25 cellular contexts compared by ENCODE assay signal in the genomic region with DNA sequence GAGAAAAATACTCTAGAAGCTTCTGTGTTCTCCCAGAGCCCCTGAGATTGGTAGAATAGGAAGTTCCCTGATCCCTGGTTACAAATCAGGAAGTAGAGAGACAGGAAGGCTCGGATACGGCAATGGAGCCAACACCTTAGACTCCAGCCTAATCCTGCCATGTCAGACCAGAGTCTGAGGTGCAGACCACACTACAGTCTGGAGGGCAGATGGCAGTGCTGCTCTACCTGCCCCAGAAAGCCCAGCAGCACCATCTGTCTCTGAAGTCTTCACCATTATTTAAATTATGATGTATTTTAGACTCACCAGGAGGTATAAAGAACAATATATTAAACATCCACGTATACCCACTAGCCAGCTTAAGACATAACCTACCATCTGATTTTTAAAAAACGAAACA.
A peak's percentile ranks its signal among the peaks of the same experiment; 100 is the strongest.
DNase-seq lines count a peak whose midpoint lies in the region; ATAC-seq and TF ChIP-seq lines count a peak whose summit lies in the region.
"Had no signal": no experiment of that assay in that cellular context is flagged by ENCODE, and none has a peak within 500 bp of the region (broad histone marks: within the 10 kb centered on the region; RNA-seq: fewer than 3 reads in every experiment).

No MANE protein-coding gene starts in this region.

- no peaks in the 10 kb centered on the region for H3K9me2 ChIP-seq in SK-N-SH

- H3K9me3 Mint-ChIP-seq in endodermal cell (no peaks in the 10 kb centered on the region), nephron (no peaks in the 10 kb centered on the region)
- no peaks in the 10 kb centered on the region for H3K9me3 Mint-ChIP-seq in T-helper 2 cell treated with Interferon-gamma antibody and Interleukin-4, amounts not matched to agents 5 μg/mL and 100 μg/mL, for 36 hours
- H3K9me3 Mint-ChIP-seq: activated naive CD8-positive, alpha-beta T cell treated with anti-CD3 and anti-CD28 coated beads, Interleukin-2, amount 50 U/mL, for 24 hours; natural killer cell treated with Interleukin-12 subunit alpha and Interleukin-12 subunit beta and Interleukin-15 and Interleukin-18, amount 100 ng/mL, for 72 hours; stimulated activated effector memory CD8-positive, alpha-beta T cell treated with anti-CD3 and anti-CD28 coated beads, Interleukin-12 subunit alpha, Interleukin-12 subunit beta, amount 100 ng/mL, for 72 hours had no signal

- H3K9ac ChIP-seq in SK-N-SH (no peak overlapping the region), endodermal cell (ENCODE audit: extremely low read depth, low read length, poor library complexity, severe bottlenecking) (no peak overlapping the region)

- H2AFZ ChIP-seq in SK-N-SH (ENCODE audit: low read depth) = no peak overlapping the region

- H3K4me3 Mint-ChIP-seq in endodermal cell (no peak overlapping the region), nephron (no peak overlapping the region)
- H3K4me3 Mint-ChIP-seq in T-helper 2 cell treated with Interferon-gamma antibody and Interleukin-4, amounts not matched to agents 5 μg/mL and 100 μg/mL, for 36 hours = no peak overlapping the region
- H3K4me3 Mint-ChIP-seq: activated naive CD8-positive, alpha-beta T cell treated with anti-CD3 and anti-CD28 coated beads, Interleukin-2, amount 50 U/mL, for 24 hours; natural killer cell treated with Interleukin-12 subunit alpha and Interleukin-12 subunit beta and Interleukin-15 and Interleukin-18, amount 100 ng/mL, for 72 hours; stimulated activated effector memory CD8-positive, alpha-beta T cell treated with anti-CD3 and anti-CD28 coated beads, Interleukin-12 subunit alpha, Interleukin-12 subunit beta, amount 100 ng/mL, for 72 hours had no signal

- POLR2A ChIA-PET in SK-N-SH (lab: Yijun Ruan, JAX) = no interaction called here

- no peaks in the 10 kb centered on the region for H3K9me3 ChIP-seq in SK-N-SH
- H3K9me3 ChIP-seq in endodermal cell (ENCODE audit: control insufficient read depth, low read length) = no peaks in the 10 kb centered on the region
- H3K9me3 ChIP-seq: Peyer's patch, upper lobe of left lung had no signal

- no peaks in the 10 kb centered on the region for H3F3A ChIP-seq in SK-N-SH (replicated peaks; ENCODE audit: insufficient read depth)

- DNase-seq in SK-N-SH (no peak), NCI-H69 (lab: John Stamatoyannopoulos, UW) (peak; percentile 48), endodermal cell (no peak), NCI-H2227 (lab: John Stamatoyannopoulos, UW; ENCODE audit: unreplicated experiment) (no peak)
- no peak for DNase-seq in T-helper 2 cell treated with Interferon-gamma antibody and Interleukin-4, amounts not matched to agents 5 μg/mL and 100 μg/mL, for 36 hours (ENCODE audit: low spot score)
- no peak for DNase-seq in activated CD4-positive, alpha-beta T cell treated with anti-CD3 and anti-CD28 coated beads for 1 hour
- DNase-seq: activated CD4-positive, alpha-beta T cell treated with anti-CD3 and anti-CD28 coated beads for 48 hours; activated gamma-delta T cell; activated naive CD8-positive, alpha-beta T cell treated with anti-CD3 and anti-CD28 coated beads, Interleukin-2, amount 50 U/mL, for 24 hours; activated T-cell treated with anti-CD3 and anti-CD28 coated beads, Interleukin-2, amount 50 U/mL, for 1 hour; IMR-90; mammary epithelial cell; NCI-H1048; NCI-H187; NCI-H526 treated with DMSO at 0.1 percent for 48 hours; Peyer's patch; SIG-M5; SW 1271; T-helper 9 cell; upper lobe of left lung had no signal

- H3K27me3 ChIP-seq in SK-N-SH (ENCODE audit: insufficient read depth) (no peaks in the 10 kb centered on the region), endodermal cell (ENCODE audit: control insufficient read depth, insufficient read depth, low read length, poor library complexity, severe bottlenecking) (no peaks in the 10 kb centered on the region)
- H3K27me3 ChIP-seq: Peyer's patch, upper lobe of left lung had no signal

- TF ChIP-seq EP300 in SK-N-SH (IDR thresholded peaks at IDR 0.05; ENCODE audit: borderline replicate concordance in 1 of 2, low read depth in 1 of 2, low read length in 1 of 2) = no peak

- H3K4me2 ChIP-seq in SK-N-SH = no peak overlapping the region

- ATAC-seq in SK-N-SH treated with all-trans-retinoic acid at 6 μM for 48 hours = no peak
- ATAC-seq: natural killer cell treated with Interleukin-12 subunit alpha and Interleukin-12 subunit beta and Interleukin-15 and Interleukin-18, amount 100 ng/mL, for 72 hours; stimulated activated effector memory CD8-positive, alpha-beta T cell treated with anti-CD3 and anti-CD28 coated beads, Interleukin-12 subunit alpha, Interleukin-12 subunit beta, amount 100 ng/mL, for 72 hours had no signal

- TF ChIP-seq RAD21 in SK-N-SH (IDR thresholded peaks at IDR 0.05; ENCODE audit: low read length) = peak; percentile 47

- H3K27ac Mint-ChIP-seq in endodermal cell (no peak overlapping the region), nephron (peak overlapping the region; percentile 1 to 93 (median 55))
- no peak overlapping the region for H3K27ac Mint-ChIP-seq in T-helper 2 cell treated with Interferon-gamma antibody and Interleukin-4, amounts not matched to agents 5 μg/mL and 100 μg/mL, for 36 hours
- H3K27ac Mint-ChIP-seq: activated naive CD8-positive, alpha-beta T cell treated with anti-CD3 and anti-CD28 coated beads, Interleukin-2, amount 50 U/mL, for 24 hours; stimulated activated effector memory CD8-positive, alpha-beta T cell treated with anti-CD3 and anti-CD28 coated beads, Interleukin-12 subunit alpha, Interleukin-12 subunit beta, amount 100 ng/mL, for 72 hours had no signal

- H3K36me3 Mint-ChIP-seq in endodermal cell (ENCODE audit: low read depth) (peaks cover 45% of the 10 kb centered on the region), nephron (ENCODE audit: low read depth) (peaks cover 79% of the 10 kb centered on the region)
- peaks cover 33% of the 10 kb centered on the region for H3K36me3 Mint-ChIP-seq in T-helper 2 cell treated with Interferon-gamma antibody and Interleukin-4, amounts not matched to agents 5 μg/mL and 100 μg/mL, for 36 hours (ENCODE audit: low read depth)

- no peaks in the 10 kb centered on the region for H4K20me1 ChIP-seq in SK-N-SH (ENCODE audit: insufficient read depth)

- TF ChIP-seq CTCF in SK-N-SH (IDR thresholded peaks at IDR 0.05) = no peak
- TF ChIP-seq CTCF in endodermal cell (conservative IDR thresholded peaks at IDR 0.05) = peak; percentile 42
- no peak for TF ChIP-seq CTCF in nephron (IDR thresholded peaks at IDR 0.05; ENCODE audit: unreplicated experiment in 3 of 3)

- no peaks in the 10 kb centered on the region for H3K79me2 ChIP-seq in SK-N-SH (ENCODE audit: insufficient read depth)

- WGBS in SK-N-SH (ENCODE audit: low lambda C conversion rate) = 91% methylated on average over 4 of the region's 4 CpGs
- WGBS in endodermal cell (ENCODE audit: insufficient coverage in 1 of 2, insufficient read length in 1 of 2), 2 experiments = 92 to 96% methylated on average over 2 to 3 of the region's 4 CpGs

- H3K27me3 Mint-ChIP-seq in endodermal cell (ENCODE audit: insufficient read depth) = no peaks in the 10 kb centered on the region
- H3K27me3 Mint-ChIP-seq in nephron (ENCODE audit: low read depth) = no peaks in the 10 kb centered on the region
- H3K27me3 Mint-ChIP-seq in T-helper 2 cell treated with Interferon-gamma antibody and Interleukin-4, amounts not matched to agents 5 μg/mL and 100 μg/mL, for 36 hours (ENCODE audit: low read depth) = no peaks in the 10 kb centered on the region
- H3K27me3 Mint-ChIP-seq: activated naive CD8-positive, alpha-beta T cell treated with anti-CD3 and anti-CD28 coated beads, Interleukin-2, amount 50 U/mL, for 24 hours; natural killer cell treated with Interleukin-12 subunit alpha and Interleukin-12 subunit beta and Interleukin-15 and Interleukin-18, amount 100 ng/mL, for 72 hours had no signal

- H3K36me3 ChIP-seq in SK-N-SH (replicated peaks in 1 of 2; ENCODE audit: control insufficient read depth in 1 of 2, insufficient read depth in 2 of 2, low read length in 1 of 2) (peaks cover 12 to 68% of the 10 kb centered on the region in 2 experiments), endodermal cell (ENCODE audit: control insufficient read depth, insufficient read depth, low read length) (peaks cover 39% of the 10 kb centered on the region)

- H3K4me1 Mint-ChIP-seq in endodermal cell = peaks cover 3% of the 10 kb centered on the region
- H3K4me1 Mint-ChIP-seq in nephron = peaks cover 14% of the 10 kb centered on the region
- no peaks in the 10 kb centered on the region for H3K4me1 Mint-ChIP-seq in T-helper 2 cell treated with Interferon-gamma antibody and Interleukin-4, amounts not matched to agents 5 μg/mL and 100 μg/mL, for 36 hours (ENCODE audit: low read depth)
- H3K4me1 Mint-ChIP-seq: activated naive CD8-positive, alpha-beta T cell treated with anti-CD3 and anti-CD28 coated beads, Interleukin-2, amount 50 U/mL, for 24 hours; stimulated activated effector memory CD8-positive, alpha-beta T cell treated with anti-CD3 and anti-CD28 coated beads, Interleukin-12 subunit alpha, Interleukin-12 subunit beta, amount 100 ng/mL, for 72 hours had no signal

- H3K27ac ChIP-seq in SK-N-SH (ENCODE audit: low read depth in 2 of 2, low read length in 1 of 2) = peak overlapping the region in 1 of 2 experiments; percentile 44; a peak in 2 of 4 replicates
- no peak overlapping the region for H3K27ac ChIP-seq in endodermal cell (ENCODE audit: low read depth, low read length)
- H3K27ac ChIP-seq: 22Rv1, Peyer's patch, upper lobe of left lung had no signal

- H3K4me1 ChIP-seq in SK-N-SH (ENCODE audit: control insufficient read depth in 1 of 2, insufficient read depth in 2 of 2, low read depth in 1 of 2, low read length in 1 of 2) = peaks cover 0 to 34% of the 10 kb centered on the region in 2 experiments; a peak in 2 of 4 replicates
- peaks cover 5% of the 10 kb centered on the region for H3K4me1 ChIP-seq in endodermal cell (ENCODE audit: control insufficient read depth, insufficient read depth, low read length)
- H3K4me1 ChIP-seq: Peyer's patch, upper lobe of left lung had no signal

- CTCF ChIA-PET in SK-N-SH (lab: Yijun Ruan, JAX) = interaction anchor here (0.9 to 1.2 kb wide), 2 partner anchors 10 to 498 kb away, joined by 3 to 6 read pairs; no protein-coding TSS in a partner anchor

- H3K4me3 ChIP-seq in SK-N-SH (ENCODE audit: low read depth in 2 of 2, low read length in 1 of 2) (no peak overlapping the region), endodermal cell (ENCODE audit: low read length) (no peak overlapping the region)
- H3K4me3 ChIP-seq: Peyer's patch, upper lobe of left lung had no signal

TF ChIP-seq in SK-N-SH, 30 proteins besides CTCF, POLR2A, EP300 and RAD21:
- no peak for TF ChIP-seq RXRA (IDR thresholded peaks at IDR 0.05; ENCODE audit: borderline replicate concordance, low read depth)
- TF ChIP-seq TCF12 (IDR thresholded peaks at IDR 0.05) = no peak
- no peak for TF ChIP-seq SIN3A (IDR thresholded peaks at IDR 0.05; ENCODE audit: borderline replicate concordance, low read depth, low read length)
TF ChIP-seq in SK-N-SH: peak in this region for 0.

TF ChIP-seq in SK-N-SH treated with all-trans-retinoic acid at 6 μM for 48 hours, 23 proteins besides CTCF, POLR2A, EP300 and RAD21 (continues in another document):
- TF ChIP-seq ZNF565 (CRISPR knock-in tag; conservative IDR thresholded peaks at IDR 0.05; ENCODE audit: low read depth) (no peak), SNAI2 (CRISPR knock-in tag; IDR thresholded peaks at IDR 0.05) (no peak), ZNF70 (CRISPR knock-in tag; IDR thresholded peaks at IDR 0.05) (no peak), PPARA (CRISPR knock-in tag; IDR thresholded peaks at IDR 0.05; ENCODE audit: borderline replicate concordance) (no peak), ESRRG (CRISPR knock-in tag; IDR thresholded peaks at IDR 0.05) (no peak)

Comparison
In these comparisons a context has a peak if more than half of its experiments do, and no peak if none do; other contexts are left out.
1. H3K27ac Mint-ChIP-seq: peak in nephron (3 of 3); none in endodermal cell (single experiment) and T-helper 2 cell treated with Interferon-gamma antibody and Interleukin-4, amounts not matched to agents 5 μg/mL and 100 μg/mL, for 36 hours (single experiment).